ENCODE assay signal across 31 cellular contexts in genomic region chr12:27148373-27148772, GRCh38.
"Had no signal": no experiment of that assay in that cellular context is flagged by ENCODE, and none has a peak within 500 bp of the region (broad histone marks: within the 10 kb centered on the region; RNA-seq: fewer than 3 reads in every experiment).

No MANE protein-coding gene starts in this region.

- H3K36me3 ChIP-seq: esophagus squamous epithelium, heart right ventricle, left lung, neutrophil, sigmoid colon, spleen, tibial artery had no signal

- H3K36me3 Mint-ChIP-seq: mesothelial cell of epicardium; naive B cell; natural killer cell treated with Interleukin-12 subunit alpha and Interleukin-12 subunit beta and Interleukin-15 and Interleukin-18, amount 100 ng/mL, for 72 hours; stimulated activated memory B cell treated with anti-CD40 and anti-IgM and Interleukin-4, amounts not matched to agents 10 μg/mL and 1 μg/mL and 100 μg/mL, for 72 hours; type B pancreatic cell had no signal

- H3K4me3 ChIP-seq: esophagus squamous epithelium, heart right ventricle, left lung, mucosa of descending colon, psoas muscle, sigmoid colon, spleen, testis, tibial artery had no signal

- H3K4me1 ChIP-seq: parathyroid adenoma, psoas muscle, testis had no signal

- H2AFZ ChIP-seq: parathyroid adenoma had no signal

- H3K27me3 Mint-ChIP-seq: effector memory CD8-positive, alpha-beta T cell; naive B cell; natural killer cell treated with Interleukin-12 subunit alpha and Interleukin-12 subunit beta and Interleukin-15 and Interleukin-18, amount 100 ng/mL, for 72 hours; stimulated activated memory B cell treated with anti-CD40 and anti-IgM and Interleukin-4, amounts not matched to agents 10 μg/mL and 1 μg/mL and 100 μg/mL, for 72 hours had no signal

- ATAC-seq: effector memory CD8-positive, alpha-beta T cell; heart right ventricle; left cardiac atrium; left lung; mucosa of descending colon; natural killer cell treated with Interleukin-12 subunit alpha and Interleukin-12 subunit beta and Interleukin-15 and Interleukin-18, amount 100 ng/mL, for 72 hours; psoas muscle; right cardiac atrium; stimulated activated memory B cell treated with anti-CD40 and anti-IgM and Interleukin-4, amounts not matched to agents 10 μg/mL and 1 μg/mL and 100 μg/mL, for 72 hours; stimulated activated naive CD8-positive, alpha-beta T cell treated with anti-CD3 and anti-CD28 coated beads, Interleukin-15, Interleukin-2, amounts not matched to agents 100 U/mL and 50 U/mL, for 24 hours had no signal

- H3K79me2 ChIP-seq: parathyroid adenoma had no signal

- H3K4me3 Mint-ChIP-seq: effector memory CD8-positive, alpha-beta T cell; mesothelial cell of epicardium; naive B cell; natural killer cell treated with Interleukin-12 subunit alpha and Interleukin-12 subunit beta and Interleukin-15 and Interleukin-18, amount 100 ng/mL, for 72 hours; neural crest cell; stimulated activated memory B cell treated with anti-CD40 and anti-IgM and Interleukin-4, amounts not matched to agents 10 μg/mL and 1 μg/mL and 100 μg/mL, for 72 hours; type B pancreatic cell had no signal

- H3K27ac Mint-ChIP-seq: effector memory CD8-positive, alpha-beta T cell; mesothelial cell of epicardium; naive B cell; natural killer cell treated with Interleukin-12 subunit alpha and Interleukin-12 subunit beta and Interleukin-15 and Interleukin-18, amount 100 ng/mL, for 72 hours; stimulated activated memory B cell treated with anti-CD40 and anti-IgM and Interleukin-4, amounts not matched to agents 10 μg/mL and 1 μg/mL and 100 μg/mL, for 72 hours; type B pancreatic cell had no signal

- DNase-seq: cortex of kidney; effector memory CD8-positive, alpha-beta T cell; erythroblast; esophagus squamous epithelium; foreskin melanocyte; glutamatergic neuron; heart right ventricle; hippocampal formation; left cardiac atrium; left lung; mesenchymal stem cell; mucosa of descending colon; naive B cell; psoas muscle; right cardiac atrium; sigmoid colon; spleen; stimulated activated CD4-positive, alpha-beta T cell treated with anti-CD3 and anti-CD28 coated beads, Interleukin-4, amount 100 ng/mL, for 4 hours; stimulated activated naive CD8-positive, alpha-beta T cell treated with anti-CD3 and anti-CD28 coated beads, Interleukin-15, Interleukin-2, amounts not matched to agents 100 U/mL and 50 U/mL, for 24 hours; substantia nigra; testis; tibial artery had no signal

- H3K9ac ChIP-seq: parathyroid adenoma had no signal

- FAIRE-seq: endometrium, islet of Langerhans had no signal

- H3K4me1 Mint-ChIP-seq: mesothelial cell of epicardium, neural crest cell had no signal

- H3K27ac ChIP-seq: esophagus squamous epithelium, heart right ventricle, left lung, neutrophil, parathyroid adenoma, psoas muscle, sigmoid colon, spleen, testis, tibial artery had no signal

- H3K27me3 ChIP-seq: esophagus squamous epithelium, heart right ventricle, left lung, neutrophil, sigmoid colon, spleen, testis, tibial artery had no signal

- H3K9me3 Mint-ChIP-seq: effector memory CD8-positive, alpha-beta T cell; mesothelial cell of epicardium; naive B cell; natural killer cell treated with Interleukin-12 subunit alpha and Interleukin-12 subunit beta and Interleukin-15 and Interleukin-18, amount 100 ng/mL, for 72 hours; neural crest cell; stimulated activated memory B cell treated with anti-CD40 and anti-IgM and Interleukin-4, amounts not matched to agents 10 μg/mL and 1 μg/mL and 100 μg/mL, for 72 hours; type B pancreatic cell had no signal

- H3K9me3 ChIP-seq: esophagus squamous epithelium, heart right ventricle, left lung, mucosa of descending colon, neutrophil, psoas muscle, sigmoid colon, spleen, testis, tibial artery had no signal
